In genomic region chr11:68528630-68529029, GRCh38 we compare ENCODE assay signal across 11 cellular contexts.
DNase-seq lines count a peak whose midpoint lies in the region; ATAC-seq, FAIRE-seq and TF ChIP-seq lines count a peak whose summit lies in the region.
"Had no signal": no experiment of that assay in that cellular context is flagged by ENCODE, and none has a peak within 500 bp of the region (broad histone marks: within the 10 kb centered on the region; RNA-seq: fewer than 3 reads in every experiment).

No MANE protein-coding gene starts in this region.

- H3K27me3 ChIP-seq in left ventricle myocardium inferior (ENCODE audit: low read depth), result no peaks in the 10 kb centered on the region
- no peaks in the 10 kb centered on the region for H3K27me3 ChIP-seq in right atrium auricular region
- no peaks in the 10 kb centered on the region for H3K27me3 ChIP-seq in left lung

- H3K9me3 ChIP-seq in left ventricle myocardium inferior (replicated peaks), result no peaks in the 10 kb centered on the region
- no peaks in the 10 kb centered on the region for H3K9me3 ChIP-seq in right atrium auricular region
- no peaks in the 10 kb centered on the region for H3K9me3 ChIP-seq in left lung

- H3K27ac ChIP-seq in left ventricle myocardium inferior (replicated peaks) (peak overlapping the region; percentile 25), right atrium auricular region (no peak overlapping the region), left lung (peak overlapping the region in 1 of 2 donors; percentile 77), urinary bladder (ENCODE audit: low read depth) (peak overlapping the region; percentile 45)

- peak overlapping the region; percentile 51 for H3K27ac Mint-ChIP-seq in activated T-cell treated with anti-CD3 and anti-CD28 coated beads, Interleukin-2, amount 50 U/mL, for 72 hours

- H3K4me1 ChIP-seq in left ventricle myocardium inferior (peaks cover 96% of the 10 kb centered on the region), right atrium auricular region (peaks cover 0 to 46% of the 10 kb centered on the region in 2 donors), left lung (peaks cover 0 to 52% of the 10 kb centered on the region in 2 donors), urinary bladder (ENCODE audit: insufficient read depth) (peaks cover 2% of the 10 kb centered on the region)

- DNase-seq in left ventricle myocardium inferior, result no peak
- DNase-seq in right atrium auricular region (ENCODE audit: low spot score), result no peak
- DNase-seq in activated T-cell treated with anti-CD3 and anti-CD28 coated beads, Interleukin-2, amount 50 U/mL, for 72 hours, result no peak
- no peak for DNase-seq in left lung
- no peak for DNase-seq in GM19239 (ENCODE audit: insufficient read length, low spot score)
- no peak for DNase-seq in occipital lobe (lab: John Stamatoyannopoulos, UW)
- DNase-seq: C1 segment of cervical spinal cord; effector CD4-positive, alpha-beta T cell; SHP77 treated with DMSO at 0.1 percent for 48 hours had no signal

- FAIRE-seq in GM19239 (lab: Jason Lieb, UNC), result no peak

- H3K4me1 Mint-ChIP-seq in activated T-cell treated with anti-CD3 and anti-CD28 coated beads, Interleukin-2, amount 50 U/mL, for 72 hours (ENCODE audit: low read depth), result peaks cover 73% of the 10 kb centered on the region

- WGBS in urinary bladder, result 57% methylated on average over 5 of the region's 5 CpGs

- H3K4me3 ChIP-seq in left ventricle myocardium inferior (no peak overlapping the region), right atrium auricular region (no peak overlapping the region), left lung (no peak overlapping the region), urinary bladder (ENCODE audit: low read depth, low read length) (no peak overlapping the region)

- no peaks in the 10 kb centered on the region for H3K9me3 Mint-ChIP-seq in activated T-cell treated with anti-CD3 and anti-CD28 coated beads, Interleukin-2, amount 50 U/mL, for 72 hours

- ATAC-seq in activated T-cell treated with anti-CD3 and anti-CD28 coated beads, Interleukin-2, amount 50 U/mL, for 72 hours (replicated peaks in 1 of 2), result peak in 1 of 2 donors; percentile 72
- ATAC-seq in left lung (peak; percentile 35), GM18519 (IDR thresholded peaks at IDR 0.05; ENCODE audit: low FRiP score, unreplicated experiment) (no peak)

- H3K36me3 ChIP-seq in left ventricle myocardium inferior (peaks cover 23% of the 10 kb centered on the region), right atrium auricular region (peaks cover 21% of the 10 kb centered on the region), left lung (peaks cover 0 to 36% of the 10 kb centered on the region in 2 donors), urinary bladder (ENCODE audit: insufficient read depth) (peaks cover 4% of the 10 kb centered on the region)

- H3K36me3 Mint-ChIP-seq in activated T-cell treated with anti-CD3 and anti-CD28 coated beads, Interleukin-2, amount 50 U/mL, for 72 hours (ENCODE audit: insufficient read depth in 2 of 2), result peaks cover 14 to 54% of the 10 kb centered on the region in 2 donors

- H3K27me3 Mint-ChIP-seq in activated T-cell treated with anti-CD3 and anti-CD28 coated beads, Interleukin-2, amount 50 U/mL, for 72 hours (ENCODE audit: low read depth), result no peaks in the 10 kb centered on the region

- TF ChIP-seq CTCF in left ventricle myocardium inferior (IDR thresholded peaks at IDR 0.05; ENCODE audit: borderline replicate concordance) (no peak), right atrium auricular region (IDR thresholded peaks at IDR 0.05) (no peak), left lung (IDR thresholded peaks at IDR 0.05) (no peak)

- peak overlapping the region in 1 of 2 donors; percentile 49 for H3K4me3 Mint-ChIP-seq in activated T-cell treated with anti-CD3 and anti-CD28 coated beads, Interleukin-2, amount 50 U/mL, for 72 hours

- intact Hi-C loops in left ventricle myocardium inferior (cut with micrococcal nuclease) (no loop called here), left lung (cut with DNase I) (no loop called here)

Comparison
In these comparisons a context has a peak if more than half of its experiments do, and no peak if none do; other contexts are left out.
1. H3K27ac ChIP-seq: peak in left ventricle myocardium inferior (single experiment) and urinary bladder (single experiment); none in right atrium auricular region (0 of 2).